In the genomic region with DNA sequence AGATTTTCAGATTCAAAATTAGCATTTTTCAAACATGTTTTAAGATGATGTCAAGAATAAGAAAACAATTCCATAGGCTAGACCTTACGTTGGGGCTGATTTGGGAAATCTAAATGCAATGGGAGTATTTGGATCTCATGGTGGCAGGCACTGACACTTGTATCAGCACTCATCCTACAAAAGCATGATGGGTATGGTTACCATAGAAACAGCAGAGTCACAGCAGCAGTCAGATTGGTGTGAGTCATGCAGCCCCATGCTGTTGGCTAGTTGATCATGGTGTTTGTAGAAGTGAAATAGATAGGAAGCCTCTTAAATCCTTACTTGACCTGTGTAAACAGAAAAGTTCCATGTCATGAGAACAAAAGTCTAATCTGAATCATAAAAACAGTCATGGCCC, we compare ENCODE assay signal across 15 cellular contexts.
A peak's percentile ranks its signal among the peaks of the same experiment; 100 is the strongest.
DNase-seq lines count a peak whose midpoint lies in the region; ATAC-seq, FAIRE-seq and TF ChIP-seq lines count a peak whose summit lies in the region.
"Had no signal": no experiment of that assay in that cellular context is flagged by ENCODE, and none has a peak within 500 bp of the region (broad histone marks: within the 10 kb centered on the region; RNA-seq: fewer than 3 reads in every experiment).

No MANE protein-coding gene starts in this region.

- no peak overlapping the region for H3K4me3 Mint-ChIP-seq in astrocyte (ENCODE audit: unreplicated experiment)

- H3K9ac ChIP-seq in astrocyte (ENCODE audit: low read length) = no peak overlapping the region

- no peak overlapping the region for H3K27ac ChIP-seq in astrocyte (ENCODE audit: low read depth, low read length)

- no peak for ATAC-seq in GM18498 (IDR thresholded peaks at IDR 0.05; ENCODE audit: unreplicated experiment)
- no peak for ATAC-seq in GM21737 (IDR thresholded peaks at IDR 0.05; ENCODE audit: unreplicated experiment)
- ATAC-seq: Right ventricle myocardium inferior had no signal

- H3K4me2 ChIP-seq in astrocyte (ENCODE audit: low read length) = no peak overlapping the region

- H4K20me1 ChIP-seq in astrocyte (ENCODE audit: insufficient read depth, low read length) = no peaks in the 10 kb centered on the region

- no peaks in the 10 kb centered on the region for H3K9me3 Mint-ChIP-seq in astrocyte (ENCODE audit: unreplicated experiment)

- H3K79me2 ChIP-seq in astrocyte (ENCODE audit: insufficient read depth, low read length) = no peaks in the 10 kb centered on the region

- no peak overlapping the region for H2AFZ ChIP-seq in astrocyte (ENCODE audit: low read depth, low read length)

- no peaks in the 10 kb centered on the region for H3K36me3 Mint-ChIP-seq in astrocyte (ENCODE audit: low read depth, unreplicated experiment)

- TF ChIP-seq CTCF in BE2C (IDR thresholded peaks at IDR 0.05; ENCODE audit: low read depth, low read length) (no peak), astrocyte (IDR thresholded peaks at IDR 0.05; ENCODE audit: insufficient read depth, low read depth, low read length) (no peak), kidney epithelial cell (IDR thresholded peaks at IDR 0.05; ENCODE audit: insufficient read depth, low read length, poor library complexity, severe bottlenecking) (no peak)

- no peaks in the 10 kb centered on the region for H3K27me3 Mint-ChIP-seq in astrocyte (ENCODE audit: low read depth, unreplicated experiment)

- no peak for FAIRE-seq in astrocyte (lab: Jason Lieb, UNC)
- FAIRE-seq: GM12892 had no signal

- peaks cover 6% of the 10 kb centered on the region; the same call in 1 of the 2 replicates for H3K4me1 ChIP-seq in BE2C
- no peaks in the 10 kb centered on the region for H3K4me1 ChIP-seq in astrocyte (ENCODE audit: insufficient read depth, low read length)

- H3K27me3 ChIP-seq in BE2C = no peaks in the 10 kb centered on the region
- no peaks in the 10 kb centered on the region for H3K27me3 ChIP-seq in astrocyte (ENCODE audit: insufficient read depth, low read length)
- no peaks in the 10 kb centered on the region for H3K27me3 ChIP-seq in kidney epithelial cell (ENCODE audit: control insufficient read depth, insufficient read depth, low read length)

- DNase-seq in BE2C (peak; percentile 54), LHCN-M2 (ENCODE audit: low read depth) (peak; percentile 77), astrocyte (ENCODE audit: low read depth) (peak; percentile 38), kidney epithelial cell (ENCODE audit: low read depth) (peak; percentile 63), UCSD-AML1 (lab: John Stamatoyannopoulos, UW; ENCODE audit: unreplicated experiment) (no peak)
- no peak for DNase-seq in activated CD4-positive, alpha-beta T cell treated with anti-CD3 and anti-CD28 coated beads for 1 hour
- DNase-seq: activated CD4-positive, alpha-beta T cell treated with anti-CD3 and anti-CD28 coated beads for 4 hours; activated naive CD4-positive, alpha-beta T cell; effector memory CD4-positive, alpha-beta T cell; GOT3; NCI-H1092 had no signal

- H3K4me3 ChIP-seq in BE2C (ENCODE audit: low read depth, low read length) (no peak overlapping the region), astrocyte (ENCODE audit: insufficient read depth, low read depth, low read length) (no peak overlapping the region), kidney epithelial cell (ENCODE audit: low read depth, low read length) (no peak overlapping the region)

- H3K36me3 ChIP-seq in BE2C (no peaks in the 10 kb centered on the region), astrocyte (ENCODE audit: insufficient read depth, low read length) (no peaks in the 10 kb centered on the region), kidney epithelial cell (ENCODE audit: control insufficient read depth, insufficient read depth, low read length) (no peaks in the 10 kb centered on the region)

- H3K9me3 ChIP-seq in BE2C (no peaks in the 10 kb centered on the region), astrocyte (ENCODE audit: insufficient read depth, low read depth, low read length) (no peaks in the 10 kb centered on the region)

- peaks cover 3% of the 10 kb centered on the region for H3K4me1 Mint-ChIP-seq in astrocyte (ENCODE audit: low read depth, unreplicated experiment)

- H3K27ac Mint-ChIP-seq in astrocyte (ENCODE audit: unreplicated experiment) = peak overlapping the region; percentile 23

Comparison
In these comparisons a context has a peak if more than half of its experiments do, and no peak if none do; other contexts are left out.
1. DNase-seq: peak in BE2C (single experiment), LHCN-M2 (single experiment), astrocyte (single experiment) and kidney epithelial cell (single experiment); none in activated CD4-positive, alpha-beta T cell treated with anti-CD3 and anti-CD28 coated beads for 1 hour (single experiment) and UCSD-AML1 (single experiment).